1 cellular context compared by ENCODE assay signal in the genomic region with DNA sequence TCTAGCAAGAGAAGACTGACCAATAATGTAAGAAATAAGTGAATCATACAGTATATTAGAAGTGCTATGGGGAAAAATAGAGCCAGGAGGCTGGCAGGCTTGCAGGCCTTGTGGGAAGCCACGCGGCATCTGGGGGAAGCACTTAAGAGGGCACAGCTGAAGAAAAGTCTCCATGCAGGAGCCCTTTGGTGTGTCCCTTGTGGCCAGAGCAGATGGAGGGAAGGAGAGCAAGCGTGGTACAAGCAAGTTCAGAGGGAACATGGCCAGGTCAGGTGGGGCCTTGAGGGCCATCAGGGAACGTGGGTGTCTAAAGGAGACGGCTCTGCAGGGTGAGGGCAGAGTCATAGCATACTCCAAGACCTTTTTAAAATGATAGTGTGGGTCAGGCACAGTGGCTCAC.
TF ChIP-seq lines count a peak whose summit lies in the region.

No MANE protein-coding gene starts in this region.

TF ChIP-seq in H1, 55 proteins besides CTCF, POLR2A, EP300 and RAD21 (continued from another document):
- TF ChIP-seq JUND (IDR thresholded peaks at IDR 0.05; ENCODE audit: low read length) (no peak), CEBPB (IDR thresholded peaks at IDR 0.05; ENCODE audit: low read depth, low read length) (no peak), SIN3A (conservative IDR thresholded peaks at IDR 0.05 in 1 of 2, IDR thresholded peaks at IDR 0.05 in 1 of 2; ENCODE audit: low read depth in 1 of 2, low read length in 2 of 2) (no peak), KDM1A (IDR thresholded peaks at IDR 0.05; ENCODE audit: borderline replicate concordance, low read length) (no peak), RNF2 (IDR thresholded peaks at IDR 0.05; ENCODE audit: borderline replicate concordance, low read depth, low read length, missing control alignments, poor library complexity, severe bottlenecking) (no peak), POLR2AphosphoS5 (IDR thresholded peaks at IDR 0.05; ENCODE audit: low read depth, low read length) (no peak)
- TF ChIP-seq, protein P1, sequence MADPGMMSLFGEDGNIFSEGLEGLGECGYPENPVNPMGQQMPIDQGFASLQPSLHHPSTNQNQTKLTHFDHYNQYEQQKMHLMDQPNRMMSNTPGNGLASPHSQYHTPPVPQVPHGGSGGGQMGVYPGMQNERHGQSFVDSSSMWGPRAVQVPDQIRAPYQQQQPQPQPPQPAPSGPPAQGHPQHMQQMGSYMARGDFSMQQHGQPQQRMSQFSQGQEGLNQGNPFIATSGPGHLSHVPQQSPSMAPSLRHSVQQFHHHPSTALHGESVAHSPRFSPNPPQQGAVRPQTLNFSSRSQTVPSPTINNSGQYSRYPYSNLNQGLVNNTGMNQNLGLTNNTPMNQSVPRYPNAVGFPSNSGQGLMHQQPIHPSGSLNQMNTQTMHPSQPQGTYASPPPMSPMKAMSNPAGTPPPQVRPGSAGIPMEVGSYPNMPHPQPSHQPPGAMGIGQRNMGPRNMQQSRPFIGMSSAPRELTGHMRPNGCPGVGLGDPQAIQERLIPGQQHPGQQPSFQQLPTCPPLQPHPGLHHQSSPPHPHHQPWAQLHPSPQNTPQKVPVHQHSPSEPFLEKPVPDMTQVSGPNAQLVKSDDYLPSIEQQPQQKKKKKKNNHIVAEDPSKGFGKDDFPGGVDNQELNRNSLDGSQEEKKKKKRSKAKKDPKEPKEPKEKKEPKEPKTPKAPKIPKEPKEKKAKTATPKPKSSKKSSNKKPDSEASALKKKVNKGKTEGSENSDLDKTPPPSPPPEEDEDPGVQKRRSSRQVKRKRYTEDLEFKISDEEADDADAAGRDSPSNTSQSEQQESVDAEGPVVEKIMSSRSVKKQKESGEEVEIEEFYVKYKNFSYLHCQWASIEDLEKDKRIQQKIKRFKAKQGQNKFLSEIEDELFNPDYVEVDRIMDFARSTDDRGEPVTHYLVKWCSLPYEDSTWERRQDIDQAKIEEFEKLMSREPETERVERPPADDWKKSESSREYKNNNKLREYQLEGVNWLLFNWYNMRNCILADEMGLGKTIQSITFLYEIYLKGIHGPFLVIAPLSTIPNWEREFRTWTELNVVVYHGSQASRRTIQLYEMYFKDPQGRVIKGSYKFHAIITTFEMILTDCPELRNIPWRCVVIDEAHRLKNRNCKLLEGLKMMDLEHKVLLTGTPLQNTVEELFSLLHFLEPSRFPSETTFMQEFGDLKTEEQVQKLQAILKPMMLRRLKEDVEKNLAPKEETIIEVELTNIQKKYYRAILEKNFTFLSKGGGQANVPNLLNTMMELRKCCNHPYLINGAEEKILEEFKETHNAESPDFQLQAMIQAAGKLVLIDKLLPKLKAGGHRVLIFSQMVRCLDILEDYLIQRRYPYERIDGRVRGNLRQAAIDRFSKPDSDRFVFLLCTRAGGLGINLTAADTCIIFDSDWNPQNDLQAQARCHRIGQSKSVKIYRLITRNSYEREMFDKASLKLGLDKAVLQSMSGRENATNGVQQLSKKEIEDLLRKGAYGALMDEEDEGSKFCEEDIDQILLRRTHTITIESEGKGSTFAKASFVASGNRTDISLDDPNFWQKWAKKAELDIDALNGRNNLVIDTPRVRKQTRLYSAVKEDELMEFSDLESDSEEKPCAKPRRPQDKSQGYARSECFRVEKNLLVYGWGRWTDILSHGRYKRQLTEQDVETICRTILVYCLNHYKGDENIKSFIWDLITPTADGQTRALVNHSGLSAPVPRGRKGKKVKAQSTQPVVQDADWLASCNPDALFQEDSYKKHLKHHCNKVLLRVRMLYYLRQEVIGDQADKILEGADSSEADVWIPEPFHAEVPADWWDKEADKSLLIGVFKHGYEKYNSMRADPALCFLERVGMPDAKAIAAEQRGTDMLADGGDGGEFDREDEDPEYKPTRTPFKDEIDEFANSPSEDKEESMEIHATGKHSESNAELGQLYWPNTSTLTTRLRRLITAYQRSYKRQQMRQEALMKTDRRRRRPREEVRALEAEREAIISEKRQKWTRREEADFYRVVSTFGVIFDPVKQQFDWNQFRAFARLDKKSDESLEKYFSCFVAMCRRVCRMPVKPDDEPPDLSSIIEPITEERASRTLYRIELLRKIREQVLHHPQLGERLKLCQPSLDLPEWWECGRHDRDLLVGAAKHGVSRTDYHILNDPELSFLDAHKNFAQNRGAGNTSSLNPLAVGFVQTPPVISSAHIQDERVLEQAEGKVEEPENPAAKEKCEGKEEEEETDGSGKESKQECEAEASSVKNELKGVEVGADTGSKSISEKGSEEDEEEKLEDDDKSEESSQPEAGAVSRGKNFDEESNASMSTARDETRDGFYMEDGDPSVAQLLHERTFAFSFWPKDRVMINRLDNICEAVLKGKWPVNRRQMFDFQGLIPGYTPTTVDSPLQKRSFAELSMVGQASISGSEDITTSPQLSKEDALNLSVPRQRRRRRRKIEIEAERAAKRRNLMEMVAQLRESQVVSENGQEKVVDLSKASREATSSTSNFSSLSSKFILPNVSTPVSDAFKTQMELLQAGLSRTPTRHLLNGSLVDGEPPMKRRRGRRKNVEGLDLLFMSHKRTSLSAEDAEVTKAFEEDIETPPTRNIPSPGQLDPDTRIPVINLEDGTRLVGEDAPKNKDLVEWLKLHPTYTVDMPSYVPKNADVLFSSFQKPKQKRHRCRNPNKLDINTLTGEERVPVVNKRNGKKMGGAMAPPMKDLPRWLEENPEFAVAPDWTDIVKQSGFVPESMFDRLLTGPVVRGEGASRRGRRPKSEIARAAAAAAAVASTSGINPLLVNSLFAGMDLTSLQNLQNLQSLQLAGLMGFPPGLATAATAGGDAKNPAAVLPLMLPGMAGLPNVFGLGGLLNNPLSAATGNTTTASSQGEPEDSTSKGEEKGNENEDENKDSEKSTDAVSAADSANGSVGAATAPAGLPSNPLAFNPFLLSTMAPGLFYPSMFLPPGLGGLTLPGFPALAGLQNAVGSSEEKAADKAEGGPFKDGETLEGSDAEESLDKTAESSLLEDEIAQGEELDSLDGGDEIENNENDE (IDR thresholded peaks at IDR 0.05; ENCODE audit: insufficient replicate concordance, low read length): no peak
